18 cellular contexts compared by ENCODE assay signal in the genomic region with DNA sequence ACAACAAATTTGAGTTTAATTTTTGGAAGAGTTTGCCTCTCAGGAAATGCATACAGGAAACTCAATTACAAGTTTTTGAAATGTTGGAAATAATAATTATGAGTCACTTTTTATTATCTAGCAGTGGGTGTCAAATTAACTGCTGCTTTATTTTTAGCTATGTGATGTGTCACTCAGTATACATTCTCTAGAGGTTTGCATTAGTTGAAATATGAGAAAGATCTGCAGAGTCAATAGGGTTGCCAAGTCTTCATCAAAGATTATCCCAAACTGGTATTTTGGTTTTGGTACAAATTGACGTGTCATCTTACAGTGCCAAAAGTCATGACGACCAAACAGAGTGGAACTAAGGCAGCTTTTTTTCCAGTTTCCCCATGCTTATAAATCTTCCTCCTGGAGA. TPM values are rescaled to one million over a fixed set of nuclear protein-coding genes. Genes with fewer than 3 reads are reported as not detected.
DNase-seq lines count a peak whose midpoint lies in the region; ATAC-seq and TF ChIP-seq lines count a peak whose summit lies in the region.
"Had no signal": no experiment of that assay in that cellular context is flagged by ENCODE, and none has a peak within 500 bp of the region (broad histone marks: within the 10 kb centered on the region; RNA-seq: fewer than 3 reads in every experiment).

No MANE protein-coding gene starts in this region.

- H3K4me3 ChIP-seq in ACC112 (ENCODE audit: low read depth, low read length) (peak overlapping the region; percentile 39; the same call in 1 of the 2 replicates), GM23338 (no peak overlapping the region), PC-9 (peak overlapping the region; percentile 32)
- H3K4me3 ChIP-seq: K562 had no signal

- H2AFZ ChIP-seq in ACC112 (ENCODE audit: low read length, unreplicated experiment) (no peak overlapping the region), GM23338 (peak overlapping the region; percentile 12; the same call in 1 of the 2 replicates), PC-9 (peak overlapping the region; percentile 35; the same call in 1 of the 2 replicates)

- H3K79me2 ChIP-seq in ACC112 (ENCODE audit: control insufficient read depth, insufficient read depth, low read length, unreplicated experiment): no peaks in the 10 kb centered on the region
- H3K79me2 ChIP-seq in GM23338 (replicated peaks; ENCODE audit: insufficient read depth): no peaks in the 10 kb centered on the region
- H3K79me2 ChIP-seq in PC-9 (ENCODE audit: low read depth): no peaks in the 10 kb centered on the region

- H3K4me2 ChIP-seq in GM23338: no peak overlapping the region
- H3K4me2 ChIP-seq in PC-9: peak overlapping the region; percentile 70

- DNase-seq in GM23338 (ENCODE audit: low spot score) (no peak), PC-9 (peak; percentile 16 to 99), fibroblast of peridontal ligament (ENCODE audit: extremely low read depth) (peak; percentile 50), NCI-H345 treated with DMSO at 0.1 percent for 48 hours (lab: John Stamatoyannopoulos, UW; ENCODE audit: unreplicated experiment) (no peak)
- no peak for DNase-seq in activated effector memory CD4-positive, alpha-beta T cell treated with Interleukin-2 at 50 U/mL for 16 hours
- DNase-seq: activated CD8-positive, alpha-beta T cell treated with anti-CD3 and anti-CD28 coated beads for 36 hours; activated effector memory CD4-positive, alpha-beta T cell treated with anti-CD3 and anti-CD28 coated beads, Interleukin-2, amount 50 U/mL, for 16 hours; DMS 273 treated with DMSO at 0.1 percent for 48 hours; immature natural killer cell; NCI-H1694; NCI-H526 treated with DMSO at 0.1 percent for 48 hours; stimulated activated CD4-positive, alpha-beta T cell treated with anti-CD3 and anti-CD28 coated beads, Interleukin-12 subunit alpha, Interleukin-12 subunit beta, amount 100 ng/mL, for 4 hours; T-helper 9 cell had no signal

- no peak overlapping the region for H3K27ac Mint-ChIP-seq in GM23338
- H3K27ac Mint-ChIP-seq: activated CD8-positive, alpha-beta T cell treated with anti-CD3 and anti-CD28 coated beads for 36 hours; immature natural killer cell; mesothelial cell of epicardium had no signal

- H3K9me3 ChIP-seq in PC-9 (ENCODE audit: insufficient read depth, low read depth): no peaks in the 10 kb centered on the region

- H3K9me3 Mint-ChIP-seq in GM23338: no peaks in the 10 kb centered on the region
- H3K9me3 Mint-ChIP-seq: activated CD8-positive, alpha-beta T cell treated with anti-CD3 and anti-CD28 coated beads for 36 hours; mesothelial cell of epicardium had no signal

- H3K4me1 Mint-ChIP-seq in GM23338: peaks cover 19% of the 10 kb centered on the region
- H3K4me1 Mint-ChIP-seq: immature natural killer cell had no signal

- H3K27me3 Mint-ChIP-seq in GM23338 (ENCODE audit: insufficient read depth, low read depth, poor library complexity): no peaks in the 10 kb centered on the region

- no peaks in the 10 kb centered on the region for H3K36me3 Mint-ChIP-seq in GM23338 (ENCODE audit: low read depth)
- H3K36me3 Mint-ChIP-seq: immature natural killer cell, mesothelial cell of epicardium had no signal

- H3K27me3 ChIP-seq in ACC112 (ENCODE audit: insufficient read depth, low read length) (0 out of 2 replicates have a peak, but pooled peaks cover 4% of the 10 kb centered on the region), GM23338 (ENCODE audit: insufficient read depth) (no peaks in the 10 kb centered on the region), PC-9 (ENCODE audit: insufficient read depth, low read depth) (no peaks in the 10 kb centered on the region)

- no peak overlapping the region for H3K4me3 Mint-ChIP-seq in GM23338
- H3K4me3 Mint-ChIP-seq: activated CD8-positive, alpha-beta T cell treated with anti-CD3 and anti-CD28 coated beads for 36 hours; immature natural killer cell; mesothelial cell of epicardium had no signal

- H3K36me3 ChIP-seq in ACC112 (ENCODE audit: insufficient read depth, low read length) (no peaks in the 10 kb centered on the region), GM23338 (ENCODE audit: insufficient read depth) (no peaks in the 10 kb centered on the region), PC-9 (ENCODE audit: low read depth) (no peaks in the 10 kb centered on the region)

- H3K27ac ChIP-seq in ACC112 (ENCODE audit: low read depth, low read length) (peak overlapping the region; percentile 30), GM23338 (ENCODE audit: low read depth) (no peak overlapping the region), PC-9 (peak overlapping the region; percentile 93)

- no peak for TF ChIP-seq CTCF in GM23338 (conservative IDR thresholded peaks at IDR 0.05; ENCODE audit: low read depth in 2 of 2)
- no peak for TF ChIP-seq CTCF in PC-9 (conservative IDR thresholded peaks at IDR 0.05)

- no peaks in the 10 kb centered on the region for H3F3A ChIP-seq in GM23338 (replicated peaks; ENCODE audit: low read depth)
- peaks cover 45% of the 10 kb centered on the region for H3F3A ChIP-seq in PC-9 (ENCODE audit: insufficient read depth, low read depth)

- peaks cover 24% of the 10 kb centered on the region for H3K4me1 ChIP-seq in ACC112 (ENCODE audit: control insufficient read depth, insufficient read depth, low read length, unreplicated experiment)
- H3K4me1 ChIP-seq in GM23338 (ENCODE audit: insufficient read depth): peaks cover 3% of the 10 kb centered on the region; the same call in 1 of the 2 replicates
- peaks cover 61% of the 10 kb centered on the region for H3K4me1 ChIP-seq in PC-9 (replicated peaks; ENCODE audit: insufficient read depth)

- ATAC-seq in GM23338 (no peak), GM19463 (IDR thresholded peaks at IDR 0.05; ENCODE audit: unreplicated experiment) (no peak), HG03521 (IDR thresholded peaks at IDR 0.05; ENCODE audit: unreplicated experiment) (no peak)
- ATAC-seq: activated CD8-positive, alpha-beta T cell treated with anti-CD3 and anti-CD28 coated beads for 36 hours had no signal

- H3K9me2 ChIP-seq in GM23338 (ENCODE audit: insufficient read depth): no peaks in the 10 kb centered on the region
- H3K9me2 ChIP-seq in PC-9 (ENCODE audit: insufficient read depth): no peaks in the 10 kb centered on the region

- CTCF ChIA-PET in PC-9 (lab: Charles Lee): interaction anchor here (0.6 kb wide), 1 partner anchor 47 kb away, joined by 3 read pairs; no protein-coding TSS in a partner anchor

- intact Hi-C loops in PC-9 (cut with micrococcal nuclease; ENCODE audit: unreplicated experiment): loop anchor here (1.0 to 2.0 kb wide), 2 partner anchors 15 to 63 kb away; a partner anchor contains a TSS

- no TSS peak for BruUV-seq in PC-9 (replicated peaks; lab: Mats Ljungman, UMichigan)

- H4K20me1 ChIP-seq in GM23338 (replicated peaks; ENCODE audit: insufficient read depth) (no peaks in the 10 kb centered on the region), PC-9 (ENCODE audit: insufficient read depth) (no peaks in the 10 kb centered on the region)

- POLR2A ChIA-PET in PC-9 (lab: Charles Lee; ENCODE audit: unreplicated experiment): interaction anchor here (0.6 to 1.2 kb wide), 6 partner anchors 15 to 1090 kb away, joined by 3 to 6 read pairs (median 4); no protein-coding TSS in a partner anchor

TF ChIP-seq in GM23338, 12 proteins besides CTCF, POLR2A, EP300 and RAD21 (continues in another document):
- no peak for TF ChIP-seq NANOG (IDR thresholded peaks at IDR 0.05; ENCODE audit: borderline replicate concordance)

RNA-seq across cellular contexts. Expression of a gene that starts 54.3 kb away (rescaled TPM):
- total RNA-seq in GM23338 (2014; rRNA removed; shearing (Covaris generic)): 5.0 and 6.1 TPM in 2 replicates
- 3.3 and 4.8 TPM in 2 replicates for polyA plus RNA-seq in GM23338 (2016; fragmentation: Nextera tagmentation; extraction: Ambion mirVana)
- total RNA-seq in PC-9 (2021): 10.5 and 11.2 TPM in 2 replicates

Comparison
In these comparisons a context has a peak if more than half of its experiments do, and no peak if none do; other contexts are left out.
1. DNase-seq: peak in PC-9 (2 of 2) and fibroblast of peridontal ligament (single experiment); none in GM23338 (single experiment), activated effector memory CD4-positive, alpha-beta T cell treated with Interleukin-2 at 50 U/mL for 16 hours (single experiment) and NCI-H345 treated with DMSO at 0.1 percent for 48 hours (single experiment).